ENCODE assay signal across 1 cellular context in genomic region chr5:67141644-67142043, GRCh38.
TF ChIP-seq lines count a peak whose summit lies in the region.

No MANE protein-coding gene starts in this region.

TF ChIP-seq in HepG2, 621 proteins besides CTCF, POLR2A, EP300 and RAD21 (continued from another document):
- TF ChIP-seq AKNA (CRISPR knock-in tag; IDR thresholded peaks at IDR 0.05; ENCODE audit: borderline replicate concordance): no peak
